In the genomic region with DNA sequence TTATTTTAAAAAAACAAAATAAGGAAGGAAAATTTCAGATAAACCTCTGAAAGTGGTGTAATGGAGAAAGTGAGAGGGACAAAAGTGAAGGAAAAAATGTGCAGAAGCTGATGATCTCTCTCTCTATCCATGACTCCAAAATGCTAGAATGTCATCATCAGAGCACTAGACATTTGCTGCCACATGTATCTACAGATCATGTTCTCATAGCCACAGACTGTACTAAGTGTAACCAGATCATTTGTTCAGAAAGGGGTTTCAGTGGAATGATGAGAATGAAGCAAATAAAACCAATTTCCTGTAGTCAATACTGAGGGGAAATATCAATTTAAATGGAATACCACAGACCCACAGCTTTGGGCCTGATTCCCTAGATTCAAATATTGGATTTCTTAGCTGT, we compare ENCODE assay signal across 27 cellular contexts.
"Had no signal": no experiment of that assay in that cellular context is flagged by ENCODE, and none has a peak within 500 bp of the region (broad histone marks: within the 10 kb centered on the region; RNA-seq: fewer than 3 reads in every experiment).

No MANE protein-coding gene starts in this region.

- ATAC-seq: naive thymus-derived CD4-positive, alpha-beta T cell; natural killer cell; psoas muscle; right cardiac atrium; right lobe of liver; stimulated activated effector memory CD8-positive, alpha-beta T cell treated with anti-CD3 and anti-CD28 coated beads, Interleukin-12 subunit alpha, Interleukin-12 subunit beta, amount 100 ng/mL, for 72 hours; stimulated activated naive B cell treated with anti-CD40 and anti-IgM and Interleukin-4, amounts not matched to agents 10 μg/mL and 1 μg/mL and 100 μg/mL, for 72 hours had no signal

- H3K27ac ChIP-seq: neural progenitor cell, ovary, parathyroid adenoma, psoas muscle, right lobe of liver, sigmoid colon, skin epidermis, spleen, stomach, thoracic aorta, thyroid gland, tibial nerve, upper lobe of left lung, vagina had no signal

- H2AFZ ChIP-seq: neural progenitor cell, parathyroid adenoma had no signal

- DNase-seq: naive thymus-derived CD4-positive, alpha-beta T cell; natural killer cell; occipital lobe; ovary; psoas muscle; right cardiac atrium; right lobe of liver; sigmoid colon; spleen; stimulated activated CD4-positive, alpha-beta T cell treated with anti-CD3 and anti-CD28 coated beads, Interleukin-12 subunit alpha, Interleukin-12 subunit beta, amount 100 ng/mL, for 4 hours; stimulated activated CD4-positive, alpha-beta T cell treated with anti-CD3 and anti-CD28 coated beads, Interleukin-1b, Interleukin-23, amount 100 ng/mL, for 48 hours; stimulated activated CD4-positive, alpha-beta T cell treated with anti-CD3 and anti-CD28 coated beads, Interleukin-2, amount 100 ng/mL, for 48 hours; stimulated activated CD4-positive, alpha-beta T cell treated with anti-CD3 and anti-CD28 coated beads, Interleukin-4, amount 100 ng/mL, for 24 hours; stimulated activated naive B cell treated with anti-CD40 and anti-IgM and Interleukin-4, amounts not matched to agents 10 μg/mL and 1 μg/mL and 100 μg/mL, for 72 hours; stimulated activated naive CD4-positive, alpha-beta T cell treated with Interleukin-2 at 50 U/mL for 16 hours; stomach; thyroid gland; trophoblast cell; upper lobe of left lung had no signal

- H3K79me2 ChIP-seq: parathyroid adenoma had no signal

- H3K4me3 ChIP-seq: neural progenitor cell, ovary, psoas muscle, right lobe of liver, sigmoid colon, skin epidermis, smooth muscle cell, spleen, stomach, thoracic aorta, thyroid gland, tibial nerve, upper lobe of left lung, vagina had no signal

- H3K4me1 ChIP-seq: parathyroid adenoma, psoas muscle, right lobe of liver, sigmoid colon, spleen, stomach, thyroid gland, tibial nerve, upper lobe of left lung, vagina had no signal

- H3K9me3 ChIP-seq: ovary, psoas muscle, right lobe of liver, sigmoid colon, spleen, stomach, thoracic aorta, thyroid gland, tibial nerve, upper lobe of left lung, vagina had no signal

- H3K36me3 ChIP-seq: neural progenitor cell, ovary, right lobe of liver, sigmoid colon, spleen, stomach, thoracic aorta, thyroid gland, tibial nerve, upper lobe of left lung, vagina had no signal

- H3K4me2 ChIP-seq: neural progenitor cell, smooth muscle cell had no signal

- H3K27me3 ChIP-seq: neural progenitor cell, ovary, right lobe of liver, sigmoid colon, spleen, stomach, thyroid gland, tibial nerve, upper lobe of left lung, vagina had no signal

- H3K9ac ChIP-seq: neural progenitor cell, parathyroid adenoma had no signal
